ENCODE assay signal across 2 cellular contexts in the genomic region with DNA sequence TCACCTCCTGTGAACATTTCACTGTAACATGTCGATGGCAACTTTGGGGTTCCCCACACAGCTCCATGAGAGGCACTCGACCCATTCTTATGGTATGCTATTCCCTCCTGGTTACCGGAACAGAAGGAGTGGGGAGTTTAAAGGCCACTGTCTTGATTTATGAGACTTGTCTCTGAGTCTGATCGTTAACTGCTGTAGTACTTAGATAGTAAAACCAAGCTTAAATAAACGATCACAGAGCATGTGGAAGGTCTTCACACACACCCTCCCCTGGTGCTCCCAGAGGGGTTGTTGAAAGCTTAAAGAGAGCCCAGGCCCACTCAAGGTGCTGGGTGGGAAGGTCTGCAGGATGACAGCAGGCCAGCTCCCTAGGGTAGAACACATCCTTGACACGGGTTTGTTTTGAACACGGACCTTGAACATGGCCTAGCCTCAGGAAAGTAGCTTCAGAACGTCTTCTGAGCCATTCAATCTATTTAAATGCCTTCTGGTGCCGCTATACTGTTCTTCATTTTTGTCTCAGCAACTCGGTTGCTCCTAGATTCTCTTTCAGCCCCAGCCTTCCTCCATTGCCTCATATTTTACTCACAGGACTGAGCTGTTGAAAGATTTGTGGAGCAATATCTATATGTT.
TF ChIP-seq lines count a peak whose summit lies in the region.

No MANE protein-coding gene starts in this region.

TF ChIP-seq in HEK293, 187 proteins besides CTCF, POLR2A, EP300 and RAD21 (continued from another document and continues in another):
- TF ChIP-seq ZNF146 (tag by site-specific recombination; IDR thresholded peaks at IDR 0.05) (no peak), PATZ1 (tag by site-specific recombination; IDR thresholded peaks at IDR 0.05) (no peak), ZNF184 (tag by site-specific recombination; IDR thresholded peaks at IDR 0.05) (no peak), ZNF639 (tag by site-specific recombination; IDR thresholded peaks at IDR 0.05) (no peak), KLF8 (tag by site-specific recombination; IDR thresholded peaks at IDR 0.05) (no peak), HOXA7 (CRISPR knock-in tag; IDR thresholded peaks at IDR 0.05; ENCODE audit: borderline replicate concordance) (no peak), ZSCAN30 (tag by site-specific recombination; IDR thresholded peaks at IDR 0.05) (peak; percentile 62), ZNF707 (tag by site-specific recombination; IDR thresholded peaks at IDR 0.05) (no peak), SCRT2 (tag by site-specific recombination; IDR thresholded peaks at IDR 0.05) (no peak), ZNF423 (tag by site-specific recombination; IDR thresholded peaks at IDR 0.05) (peak; percentile 89), TRIM28 (IDR thresholded peaks at IDR 0.05; ENCODE audit: borderline replicate concordance, low read length) (peak; percentile 77; the same call in 1 of the 2 replicates), MZF1 (tag by site-specific recombination; IDR thresholded peaks at IDR 0.05; ENCODE audit: borderline replicate concordance) (peak; percentile 90), IKZF3 (tag by site-specific recombination; IDR thresholded peaks at IDR 0.05) (peak; percentile 40; the same call in 1 of the 2 replicates), ZNF155 (tag by site-specific recombination; IDR thresholded peaks at IDR 0.05) (no peak), ZNF626 (tag by site-specific recombination; IDR thresholded peaks at IDR 0.05) (no peak), ZNF362 (tag by site-specific recombination; IDR thresholded peaks at IDR 0.05) (no peak), ZNF610 (tag by site-specific recombination; IDR thresholded peaks at IDR 0.05; ENCODE audit: borderline replicate concordance) (peak; percentile 55; the same call in 1 of the 2 replicates), GLIS2 (tag by site-specific recombination; IDR thresholded peaks at IDR 0.05) (peak; percentile 15; the same call in 1 of the 2 replicates), TCF7L2 (IDR thresholded peaks at IDR 0.05; ENCODE audit: borderline replicate concordance, low read depth, low read length) (no peak; the same call in 1 of the 2 replicates), ZEB2 (tag by site-specific recombination; IDR thresholded peaks at IDR 0.05) (no peak), ZSCAN16 (tag by site-specific recombination; IDR thresholded peaks at IDR 0.05) (0 out of 2 replicates have a peak, but pooled peaks have one; percentile 26), REPIN1 (tag by site-specific recombination; IDR thresholded peaks at IDR 0.05; ENCODE audit: low read depth) (no peak), ZNF623 (tag by site-specific recombination; IDR thresholded peaks at IDR 0.05) (no peak), ZNF335 (tag by site-specific recombination; conservative IDR thresholded peaks at IDR 0.05) (0 out of 2 replicates have a peak, but pooled peaks have one; percentile 7), ZNF266 (tag by site-specific recombination; IDR thresholded peaks at IDR 0.05; ENCODE audit: low read depth) (0 out of 2 replicates have a peak, but pooled peaks have one; percentile 56), ZNF843 (tag by site-specific recombination; IDR thresholded peaks at IDR 0.05) (peak; percentile 45; the same call in 1 of the 2 replicates), ZNF777 (tag by site-specific recombination; IDR thresholded peaks at IDR 0.05; ENCODE audit: borderline replicate concordance) (no peak)
- TF ChIP-seq, protein P1, sequence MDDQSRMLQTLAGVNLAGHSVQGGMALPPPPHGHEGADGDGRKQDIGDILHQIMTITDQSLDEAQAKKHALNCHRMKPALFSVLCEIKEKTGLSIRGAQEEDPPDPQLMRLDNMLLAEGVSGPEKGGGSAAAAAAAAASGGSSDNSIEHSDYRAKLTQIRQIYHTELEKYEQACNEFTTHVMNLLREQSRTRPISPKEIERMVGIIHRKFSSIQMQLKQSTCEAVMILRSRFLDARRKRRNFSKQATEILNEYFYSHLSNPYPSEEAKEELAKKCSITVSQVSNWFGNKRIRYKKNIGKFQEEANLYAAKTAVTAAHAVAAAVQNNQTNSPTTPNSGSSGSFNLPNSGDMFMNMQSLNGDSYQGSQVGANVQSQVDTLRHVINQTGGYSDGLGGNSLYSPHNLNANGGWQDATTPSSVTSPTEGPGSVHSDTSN (CRISPR knock-in tag; IDR thresholded peaks at IDR 0.05), result no peak
- TF ChIP-seq, protein P2, sequence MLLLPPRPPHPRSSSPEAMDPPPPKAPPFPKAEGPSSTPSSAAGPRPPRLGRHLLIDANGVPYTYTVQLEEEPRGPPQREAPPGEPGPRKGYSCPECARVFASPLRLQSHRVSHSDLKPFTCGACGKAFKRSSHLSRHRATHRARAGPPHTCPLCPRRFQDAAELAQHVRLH (tag by site-specific recombination; IDR thresholded peaks at IDR 0.05), result peak; percentile 61; the same call in 1 of the 2 replicates

TF ChIP-seq in HepG2, 621 proteins besides CTCF, POLR2A, EP300 and RAD21 (continued from another document):
- TF ChIP-seq ZNF619 (CRISPR knock-in tag; IDR thresholded peaks at IDR 0.05) (no peak), ZNF772 (CRISPR knock-in tag; IDR thresholded peaks at IDR 0.05) (no peak), ATM (IDR thresholded peaks at IDR 0.05; ENCODE audit: borderline replicate concordance) (no peak), ZSCAN30 (CRISPR knock-in tag; IDR thresholded peaks at IDR 0.05) (no peak), MIXL1 (CRISPR knock-in tag; IDR thresholded peaks at IDR 0.05) (no peak)
- TF ChIP-seq, protein P3, sequence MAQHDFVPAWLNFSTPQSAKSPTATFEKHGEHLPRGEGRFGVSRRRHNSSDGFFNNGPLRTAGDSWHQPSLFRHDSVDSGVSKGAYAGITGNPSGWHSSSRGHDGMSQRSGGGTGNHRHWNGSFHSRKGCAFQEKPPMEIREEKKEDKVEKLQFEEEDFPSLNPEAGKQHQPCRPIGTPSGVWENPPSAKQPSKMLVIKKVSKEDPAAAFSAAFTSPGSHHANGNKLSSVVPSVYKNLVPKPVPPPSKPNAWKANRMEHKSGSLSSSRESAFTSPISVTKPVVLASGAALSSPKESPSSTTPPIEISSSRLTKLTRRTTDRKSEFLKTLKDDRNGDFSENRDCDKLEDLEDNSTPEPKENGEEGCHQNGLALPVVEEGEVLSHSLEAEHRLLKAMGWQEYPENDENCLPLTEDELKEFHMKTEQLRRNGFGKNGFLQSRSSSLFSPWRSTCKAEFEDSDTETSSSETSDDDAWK (CRISPR knock-in tag; IDR thresholded peaks at IDR 0.05), result no peak
TF ChIP-seq in HepG2: peak in this region for 0.
